21 cellular contexts compared by ENCODE assay signal in the genomic region with DNA sequence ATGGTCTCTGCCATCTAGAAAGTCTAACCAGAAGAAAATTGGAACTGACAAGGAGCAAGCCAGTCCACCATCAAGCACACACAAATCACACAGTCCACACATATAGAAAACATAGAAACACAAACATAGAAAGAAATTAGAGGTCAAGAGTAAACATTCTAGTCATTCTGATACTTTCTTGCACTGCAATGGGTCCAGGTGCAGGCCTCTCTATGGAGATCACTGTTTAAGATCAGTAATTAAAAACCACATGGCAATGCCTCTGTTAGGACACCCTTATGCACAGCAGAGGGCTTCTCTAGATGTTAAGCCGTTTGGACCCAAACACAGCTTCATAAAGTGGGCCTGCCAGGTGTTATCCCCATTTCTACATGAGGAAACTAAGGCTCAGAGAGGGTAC. TPM values are rescaled to one million over a fixed set of nuclear protein-coding genes. Genes with fewer than 3 reads are reported as not detected.
A peak's percentile ranks its signal among the peaks of the same experiment; 100 is the strongest.
DNase-seq lines count a peak whose midpoint lies in the region; TF ChIP-seq lines count a peak whose summit lies in the region.
"Had no signal": no experiment of that assay in that cellular context is flagged by ENCODE, and none has a peak within 500 bp of the region (broad histone marks: within the 10 kb centered on the region; RNA-seq: fewer than 3 reads in every experiment).

No MANE protein-coding gene starts in this region.

- H3K4me3 ChIP-seq in GM12865 (ENCODE audit: low read depth, low read length) (no peak overlapping the region), lower leg skin (ENCODE audit: low read depth, poor library complexity, severe bottlenecking) (no peak overlapping the region)
- H3K4me3 ChIP-seq: BLaER1, GM23248 had no signal

- H3K27ac ChIP-seq in C4-2B: peak overlapping the region; percentile 43
- H3K27ac ChIP-seq in VCaP: peak overlapping the region; percentile 76
- H3K27ac ChIP-seq: BLaER1, GM23248, KMS-11 had no signal

- TF ChIP-seq POLR2A in lower leg skin (IDR thresholded peaks at IDR 0.05): no peak

- TF ChIP-seq CTCF in C4-2B (conservative IDR thresholded peaks at IDR 0.05) (no peak), GM12865 (IDR thresholded peaks at IDR 0.05; ENCODE audit: insufficient read depth, low read depth, low read length, missing control alignments) (no peak), GM20000 (IDR thresholded peaks at IDR 0.05; ENCODE audit: extremely low read depth, missing control alignments) (no peak), VCaP (conservative IDR thresholded peaks at IDR 0.05) (no peak), lower leg skin (IDR thresholded peaks at IDR 0.05) (no peak)

- DNase-seq in GM12865 (ENCODE audit: low read depth) (peak; percentile 7), GM20000 (ENCODE audit: low spot score) (peak; percentile 23), lower leg skin (ENCODE audit: low spot score in 2 of 2) (no peak), DMS 273 treated with DMSO at 0.1 percent for 48 hours (lab: John Stamatoyannopoulos, UW) (no peak), SKM-1 treated with dmso at 0.1 percent for 144 hours (lab: John Stamatoyannopoulos, UW; ENCODE audit: unreplicated experiment) (no peak)
- no peak for DNase-seq in stimulated activated naive CD4-positive, alpha-beta T cell treated with Interleukin-2 at 50 U/mL for 16 hours (lab: John Stamatoyannopoulos, UW)
- DNase-seq: CD4-positive, alpha-beta T cell; GM23248; H9; HFFc6; IMR-90; NCI-H1048; NCI-H1417 treated with DMSO at 0.1 percent for 48 hours; NCI-H187 treated with DMSO at 0.1 percent for 48 hours; NCI-H2171 treated with DMSO at 0.1 percent for 48 hours; NCI-H774; SK-N-SH had no signal

- intact Hi-C loops in lower leg skin (cut with DNase I; ENCODE audit: low total_unique reads): no loop called here

- 61 to 77% methylated on average over 1 of the region's 1 CpG for WGBS in lower leg skin, 2 donors

RNA-seq across cellular contexts. Expression of gene SLC22A23, which starts 42.8 kb away (rescaled TPM):
- 10 to 100 TPM; 29.2 to 50.7 (median 43.2) TPM for total RNA-seq in lower leg skin

Comparison
In these comparisons a context has a peak if more than half of its experiments do, and no peak if none do; other contexts are left out.
1. DNase-seq: peak in GM12865 (single experiment) and GM20000 (single experiment); none in lower leg skin (0 of 2), stimulated activated naive CD4-positive, alpha-beta T cell treated with Interleukin-2 at 50 U/mL for 16 hours (single experiment), DMS 273 treated with DMSO at 0.1 percent for 48 hours (single experiment) and SKM-1 treated with dmso at 0.1 percent for 144 hours (single experiment).